Comparison of ENCODE assay signal across 16 cellular contexts in genomic region chr1:51679435-51679834, GRCh38.
DNase-seq lines count a peak whose midpoint lies in the region; ATAC-seq and TF ChIP-seq lines count a peak whose summit lies in the region.
"Had no signal": no experiment of that assay in that cellular context is flagged by ENCODE, and none has a peak within 500 bp of the region (broad histone marks: within the 10 kb centered on the region; RNA-seq: fewer than 3 reads in every experiment).

No MANE protein-coding gene starts in this region.

- in situ Hi-C loops in mammary epithelial cell (cut with MboI; ENCODE audit: low sequenced_read_pairs in 2 of 2), result no loop called here

- no peak overlapping the region for H3K4me2 ChIP-seq in mammary epithelial cell (ENCODE audit: insufficient read depth, low read depth, low read length)

- TF ChIP-seq CTCF in mammary epithelial cell (conservative IDR thresholded peaks at IDR 0.05 in 1 of 2, IDR thresholded peaks at IDR 0.05 in 1 of 2; ENCODE audit: extremely low read depth in 1 of 2, insufficient read depth in 1 of 2, low read depth in 1 of 2, low read length in 2 of 2), result no peak

- H3K9ac ChIP-seq in mammary epithelial cell (ENCODE audit: insufficient read depth, low read length), result no peak overlapping the region

- DNase-seq in DMS53 treated with DMSO at 0.1 percent for 48 hours (lab: John Stamatoyannopoulos, UW; ENCODE audit: unreplicated experiment) (peak; percentile 31), mammary epithelial cell (peak; percentile 79), DMS153 (lab: John Stamatoyannopoulos, UW) (no peak), OCI-M1 (lab: John Stamatoyannopoulos, UW) (no peak), dedifferentiated amniotic fluid mesenchymal stem cell (ENCODE audit: extremely low spot score) (no peak)
- DNase-seq: activated CD4-positive, alpha-beta T cell treated with anti-CD3 and anti-CD28 coated beads, Interleukin-2, amount 50 U/mL, for 4 hours; CD4-positive, alpha-beta T cell; effector memory CD8-positive, alpha-beta T cell; hypothalamus; NCI-H146; ovary; T-cell had no signal

- intact Hi-C loops in mammary epithelial cell (cut with micrococcal nuclease), result no loop called here

- H3K79me2 ChIP-seq in mammary epithelial cell (ENCODE audit: insufficient read depth, low read length), result peaks cover 12% of the 10 kb centered on the region

- ATAC-seq in GM18867 (IDR thresholded peaks at IDR 0.05; ENCODE audit: unreplicated experiment), result peak; percentile 51
- peak; percentile 52 for ATAC-seq in HG03439 (IDR thresholded peaks at IDR 0.05; ENCODE audit: unreplicated experiment)
- no peak for ATAC-seq in HG03565 (IDR thresholded peaks at IDR 0.05; ENCODE audit: unreplicated experiment)
- ATAC-seq: effector memory CD8-positive, alpha-beta T cell; stimulated activated memory B cell treated with anti-CD40 and anti-IgM and Interleukin-4, amounts not matched to agents 10 μg/mL and 1 μg/mL and 100 μg/mL, for 72 hours; T-cell had no signal

- H3K4me3 ChIP-seq in mammary epithelial cell (replicated peaks in 1 of 3; ENCODE audit: insufficient read depth in 1 of 3, low read depth in 2 of 3, low read length in 3 of 3), result no peak overlapping the region
- H3K4me3 ChIP-seq: ovary had no signal

- no peaks in the 10 kb centered on the region for H3K9me3 ChIP-seq in mammary epithelial cell (replicated peaks; ENCODE audit: insufficient read depth, low read length)
- H3K9me3 ChIP-seq: ovary had no signal

- peak overlapping the region; percentile 35 for H3K27ac ChIP-seq in mammary epithelial cell (ENCODE audit: insufficient read depth, low read depth, low read length)
- H3K27ac ChIP-seq: ovary had no signal

- no TSS peak for BruUV-seq in mammary epithelial cell (replicated peaks; lab: Mats Ljungman, UMichigan)

- H2AFZ ChIP-seq in mammary epithelial cell (ENCODE audit: low read depth, low read length), result no peak overlapping the region

- CTCF ChIA-PET in mammary epithelial cell (lab: Charles Lee; ENCODE audit: low non-redundant PET), result no interaction called here

- no peaks in the 10 kb centered on the region for H3K27me3 ChIP-seq in mammary epithelial cell (ENCODE audit: insufficient read depth, low read length)
- H3K27me3 ChIP-seq: ovary had no signal

- H3K4me1 ChIP-seq in mammary epithelial cell (ENCODE audit: insufficient read depth, low read length), result peaks cover 9% of the 10 kb centered on the region

- H4K20me1 ChIP-seq in mammary epithelial cell (ENCODE audit: insufficient read depth, low read length), result no peaks in the 10 kb centered on the region

- dilution Hi-C loops in mammary epithelial cell (cut with HindIII; ENCODE audit: low sequenced_read_pairs), result no loop called here

- no peaks in the 10 kb centered on the region for H3K36me3 ChIP-seq in mammary epithelial cell (ENCODE audit: insufficient read depth, low read length)
- H3K36me3 ChIP-seq: ovary had no signal

Comparison
In these comparisons a context has a peak if more than half of its experiments do, and no peak if none do; other contexts are left out.
1. DNase-seq: peak in DMS53 treated with DMSO at 0.1 percent for 48 hours (single experiment) and mammary epithelial cell (single experiment); none in DMS153 (single experiment), OCI-M1 (single experiment) and dedifferentiated amniotic fluid mesenchymal stem cell (single experiment).